In genomic region chr11:13462928-13463778, GRCh38 we compare ENCODE assay signal across 8 cellular contexts. TPM values are rescaled to one million over a fixed set of nuclear protein-coding genes. Genes with fewer than 3 reads are reported as not detected.
A peak's percentile ranks its signal among the peaks of the same experiment; 100 is the strongest.
DNase-seq lines count a peak whose midpoint lies in the region; ATAC-seq and TF ChIP-seq lines count a peak whose summit lies in the region.

BTBD10 (minus strand) TSS chr11:13463222; CDS start chr11:13445124, 18,098 bp downstream.

- peak within 1 kb of the TSS; percentile 94 for H3K4me2 ChIP-seq in trophoblast cell (ENCODE audit: low read length)

- peaks cover 8% of the 10 kb centered on the region for H3K79me1 ChIP-seq in trophoblast cell (ENCODE audit: low read length)

- ATAC-seq in HG02852 (IDR thresholded peaks at IDR 0.05; ENCODE audit: unreplicated experiment) = peak; percentile 92

- H3K27ac ChIP-seq in cardiac muscle cell (peak within 1 kb of the TSS; percentile 84), trophoblast cell (ENCODE audit: low read depth, low read length) (peak within 1 kb of the TSS; percentile 80), tibial nerve (peak within 1 kb of the TSS; percentile 47 to 92 (median 82))

- peak within 1 kb of the TSS; percentile 25 for H2BK12ac ChIP-seq in trophoblast cell (ENCODE audit: low read length)

- H3K23ac ChIP-seq in trophoblast cell (ENCODE audit: low read length) = no peak within 1 kb of the TSS

- H2BK120ac ChIP-seq in trophoblast cell (ENCODE audit: insufficient read depth, low read length, poor library complexity) = peak within 1 kb of the TSS; percentile 93

- peak within 1 kb of the TSS; percentile 92 for H2BK5ac ChIP-seq in trophoblast cell (ENCODE audit: low read depth, low read length, poor library complexity)

- H3K27me3 ChIP-seq in adipocyte (replicated peaks; ENCODE audit: control insufficient read depth, insufficient read depth, low read length) (no peaks in the 10 kb centered on the region), cardiac muscle cell (no peaks in the 10 kb centered on the region), trophoblast cell (ENCODE audit: insufficient read depth, low read length) (no peaks in the 10 kb centered on the region), tibial nerve (no peaks in the 10 kb centered on the region)

- H3K9me3 ChIP-seq in adipocyte (ENCODE audit: control insufficient read depth, low read length) = no peaks in the 10 kb centered on the region
- H3K9me3 ChIP-seq in cardiac muscle cell (ENCODE audit: low read depth) = no peaks in the 10 kb centered on the region
- H3K9me3 ChIP-seq in trophoblast cell (ENCODE audit: insufficient read depth, low read depth, low read length) = no peaks in the 10 kb centered on the region
- H3K9me3 ChIP-seq in tibial nerve = no peaks in the 10 kb centered on the region

- peak within 1 kb of the TSS; percentile 86 for H4K12ac ChIP-seq in trophoblast cell (ENCODE audit: low read depth, low read length)

- peak within 1 kb of the TSS; percentile 96 for H3K18ac ChIP-seq in trophoblast cell (ENCODE audit: low read length)

- DNase-seq in GM13976 (ENCODE audit: low spot score) (peak; percentile 95), NCI-H1436 treated with DMSO at 0.1 percent for 48 hours (lab: John Stamatoyannopoulos, UW) (peak; percentile 68), T follicular helper cell (ENCODE audit: low read depth) (peak; percentile 94), adipocyte (ENCODE audit: low read depth) (peak; percentile 99), cardiac muscle cell (ENCODE audit: low read depth in 1 of 2, low spot score in 1 of 2) (peak; percentile 96 to 97), trophoblast cell (peak; percentile 96 to 98), tibial nerve (ENCODE audit: low spot score in 2 of 2) (peak; percentile 84 to 89)

- no CpG with 5 or more reads among the region's 69 CpGs for WGBS in trophoblast cell (ENCODE audit: extremely low coverage, insufficient coverage, insufficient read length)
- WGBS in tibial nerve, 2 donors = 0 to 1% methylated on average over 41 to 69 of the region's 69 CpGs

- H3K4me1 ChIP-seq in adipocyte (ENCODE audit: control insufficient read depth, insufficient read depth, low read length) (peaks cover 18% of the 10 kb centered on the region), cardiac muscle cell (ENCODE audit: low read depth) (peaks cover 3% of the 10 kb centered on the region), trophoblast cell (ENCODE audit: control insufficient read depth in 1 of 2, insufficient read depth in 2 of 2, low read length in 2 of 2) (peaks cover 2 to 3% of the 10 kb centered on the region in 2 experiments), tibial nerve (peaks cover 0 to 33% (median 11%) of the 10 kb centered on the region in 4 donors)

- H3K36me3 ChIP-seq in adipocyte (ENCODE audit: control insufficient read depth, insufficient read depth, low read length, severe bottlenecking) = no peaks in the 10 kb centered on the region
- no peaks in the 10 kb centered on the region for H3K36me3 ChIP-seq in cardiac muscle cell
- H3K36me3 ChIP-seq in trophoblast cell (ENCODE audit: control insufficient read depth in 1 of 2, insufficient read depth in 2 of 2, low read length in 2 of 2) = no peaks in the 10 kb centered on the region
- H3K36me3 ChIP-seq in tibial nerve = no peaks in the 10 kb centered on the region

- TF ChIP-seq POLR2A in tibial nerve (IDR thresholded peaks at IDR 0.05) = peak; percentile 47 to 85

- H2AK5ac ChIP-seq in trophoblast cell (ENCODE audit: low read length) = no peak within 1 kb of the TSS

- H3K4ac ChIP-seq in trophoblast cell (ENCODE audit: low read depth, low read length) = peak within 1 kb of the TSS; percentile 80

- peak in 1 of 2 donors; percentile 91 for TF ChIP-seq EP300 in tibial nerve (IDR thresholded peaks at IDR 0.05)

- H4K8ac ChIP-seq in trophoblast cell (ENCODE audit: low read depth, low read length) = peak within 1 kb of the TSS; percentile 99

- in situ Hi-C loops in GM13976 (cut with MboI; ENCODE audit: low sequenced_read_pairs, unreplicated experiment) = no loop called here

- peaks cover 6% of the 10 kb centered on the region for H3K79me2 ChIP-seq in trophoblast cell (ENCODE audit: control insufficient read depth, insufficient read depth, low read length, poor library complexity)

- peak within 1 kb of the TSS; percentile 91 for H4K91ac ChIP-seq in trophoblast cell (ENCODE audit: low read depth, low read length)

- H2AFZ ChIP-seq in trophoblast cell (ENCODE audit: insufficient read depth, low read length, poor library complexity) = peak within 1 kb of the TSS; percentile 97

- peak within 1 kb of the TSS; percentile 91 for H3K14ac ChIP-seq in trophoblast cell (ENCODE audit: low read length)

- no peak for TF ChIP-seq CTCF in GM13976 (IDR thresholded peaks at IDR 0.05; ENCODE audit: borderline replicate concordance, control extremely low read depth, extremely low read depth, insufficient read depth, missing control alignments)
- no peak for TF ChIP-seq CTCF in cardiac muscle cell (IDR thresholded peaks at IDR 0.05; ENCODE audit: low read depth, low read length)
- TF ChIP-seq CTCF in tibial nerve (IDR thresholded peaks at IDR 0.05) = peak in 2 of 5 experiments; percentile 34 to 44

- peak within 1 kb of the TSS; percentile 90 for H3K9ac ChIP-seq in adipocyte (ENCODE audit: low read length)
- peak within 1 kb of the TSS; percentile 93 for H3K9ac ChIP-seq in trophoblast cell (ENCODE audit: low read length)

- H3K4me3 ChIP-seq in adipocyte (ENCODE audit: low read length) = peak within 1 kb of the TSS; percentile 92
- H3K4me3 ChIP-seq in cardiac muscle cell = peak within 1 kb of the TSS; percentile 65
- H3K4me3 ChIP-seq in trophoblast cell (ENCODE audit: low read depth, low read length) = peak within 1 kb of the TSS; percentile 91
- H3K4me3 ChIP-seq in tibial nerve = peak within 1 kb of the TSS; percentile 60 to 88 (median 74)

RNA-seq across cellular contexts. Expression of gene BTBD10, which starts in this region (rescaled TPM):
- 34.7 and 35.4 TPM in 2 replicates for total RNA-seq in cardiac muscle cell
- polyA plus RNA-seq in cardiac muscle cell = 37.8 and 39.0 TPM in 2 replicates
- 35.3 and 36.4 TPM in 2 replicates for polyA plus RNA-seq in trophoblast cell (2013)
- total RNA-seq in tibial nerve = 10 to 100 TPM; 29.8 to 37.0 (median 33.7) TPM

Comparison
In these comparisons a context has a peak if more than half of its experiments do, and no peak if none do; other contexts are left out.
1. Peak in every context shown above with its lines: DNase-seq, ATAC-seq, H3K4me3 ChIP-seq and H3K27ac ChIP-seq.